In genomic region chr1:43067233-43067745, GRCh38 we compare ENCODE assay signal across 1 cellular context.
TF ChIP-seq lines count a peak whose summit lies in the region.

No MANE protein-coding gene starts in this region.

TF ChIP-seq in WTC11, 78 proteins besides CTCF, POLR2A, EP300 and RAD21 (continued from another document):
- TF ChIP-seq ERG (CRISPR knock-in tag; IDR thresholded peaks at IDR 0.05) (no peak), CREM (CRISPR knock-in tag; IDR thresholded peaks at IDR 0.05) (no peak)
TF ChIP-seq in WTC11: peak in this region for 0.
